Comparison of ENCODE assay signal across 8 cellular contexts in genomic region chr6:3159805-3160781, GRCh38. TPM values are rescaled to one million over a fixed set of nuclear protein-coding genes. Genes with fewer than 3 reads are reported as not detected.
DNase-seq lines count a peak whose midpoint lies in the region; ATAC-seq and TF ChIP-seq lines count a peak whose summit lies in the region.

No MANE protein-coding gene starts in this region.

- no peak for ATAC-seq in GM18861 (IDR thresholded peaks at IDR 0.05; ENCODE audit: unreplicated experiment)

- H3K9me2 ChIP-seq in DOHH2 (replicated peaks; ENCODE audit: control insufficient read depth, low read length) (no peaks in the 10 kb centered on the region), OCI-LY1 (ENCODE audit: low read depth, low read length) (no peaks in the 10 kb centered on the region)

- H3K4me1 ChIP-seq in DOHH2 (ENCODE audit: control insufficient read depth, low read length) (peaks cover 56% of the 10 kb centered on the region), OCI-LY1 (ENCODE audit: insufficient read depth, low read length, severe bottlenecking) (peaks cover 47% of the 10 kb centered on the region)

- H3K4me3 ChIP-seq in DOHH2 (ENCODE audit: low read length) (peak overlapping the region; percentile 36; the same call in 1 of the 2 replicates), OCI-LY1 (ENCODE audit: low read depth, low read length, poor library complexity, severe bottlenecking) (peak overlapping the region; percentile 28), MG63 (no peak overlapping the region)

- no peak overlapping the region for H2AFZ ChIP-seq in OCI-LY1 (ENCODE audit: low read length)

- peak; percentile 88 for DNase-seq in activated effector memory CD4-positive, alpha-beta T cell treated with anti-CD3 and anti-CD28 coated beads, Interleukin-2, amount 50 U/mL, for 16 hours
- DNase-seq in kidney tubule cell (ENCODE audit: low spot score), result peak; percentile 52
- DNase-seq in stimulated activated CD8-positive, alpha-beta memory T cell treated with anti-CD3 and anti-CD28 coated beads, Interleukin-7, amount 100 ng/mL, for 4 hours (ENCODE audit: low read depth in 2 of 2), result peak; percentile 63 to 65
- no peak for DNase-seq in cerebellum (ENCODE audit: low spot score)
- DNase-seq in MG63, result no peak

- peaks cover 7% of the 10 kb centered on the region for H3K36me3 ChIP-seq in DOHH2 (ENCODE audit: control insufficient read depth, low read length)
- H3K36me3 ChIP-seq in OCI-LY1 (ENCODE audit: insufficient read depth, low read length), result no peaks in the 10 kb centered on the region; the same call in none of the 2 replicates
- H3K36me3 ChIP-seq in MG63, result no peaks in the 10 kb centered on the region

- no peak overlapping the region; the same call in 1 of the 2 replicates for H3K9ac ChIP-seq in OCI-LY1 (ENCODE audit: low read length)

- H3K4me2 ChIP-seq in DOHH2 (ENCODE audit: low read length) (peak overlapping the region; percentile 65), OCI-LY1 (ENCODE audit: low read length) (peak overlapping the region; percentile 52; the same call in 1 of the 2 replicates)

- H3K9me3 ChIP-seq in DOHH2 (ENCODE audit: control insufficient read depth, insufficient read depth, low read length) (no peaks in the 10 kb centered on the region), OCI-LY1 (ENCODE audit: low read length) (no peaks in the 10 kb centered on the region), MG63 (no peaks in the 10 kb centered on the region)

- H3K27me3 ChIP-seq in DOHH2 (ENCODE audit: control insufficient read depth, low read length), result no peaks in the 10 kb centered on the region
- no peaks in the 10 kb centered on the region for H3K27me3 ChIP-seq in OCI-LY1 (ENCODE audit: insufficient read depth, low read length)
- H3K27me3 ChIP-seq in MG63, result no peaks in the 10 kb centered on the region

- H4K20me1 ChIP-seq in DOHH2 (ENCODE audit: control insufficient read depth, insufficient read depth, low read depth, low read length), result peaks cover 3% of the 10 kb centered on the region; the same call in 1 of the 2 replicates
- H4K20me1 ChIP-seq in OCI-LY1 (ENCODE audit: insufficient read depth, low read length), result no peaks in the 10 kb centered on the region

- H3K27ac ChIP-seq in DOHH2 (ENCODE audit: low read depth, low read length) (no peak overlapping the region), OCI-LY1 (ENCODE audit: low read depth, low read length, poor library complexity, severe bottlenecking) (peak overlapping the region; percentile 73)

- TF ChIP-seq CTCF in DOHH2 (IDR thresholded peaks at IDR 0.05; ENCODE audit: low read depth, low read length, poor library complexity, severe bottlenecking) (no peak), OCI-LY1 (IDR thresholded peaks at IDR 0.05; ENCODE audit: low read length) (no peak)

- peaks cover 35% of the 10 kb centered on the region for H3F3A ChIP-seq in DOHH2 (ENCODE audit: control insufficient read depth, insufficient read depth)
- H3F3A ChIP-seq in OCI-LY1 (ENCODE audit: insufficient read depth, low read length), result peaks cover 5% of the 10 kb centered on the region; the same call in 1 of the 2 replicates

- H3K79me2 ChIP-seq in DOHH2 (ENCODE audit: control insufficient read depth, low read length), result peaks cover 8% of the 10 kb centered on the region
- H3K79me2 ChIP-seq in OCI-LY1 (ENCODE audit: insufficient read depth, low read length), result no peaks in the 10 kb centered on the region

RNA-seq across cellular contexts. Expression of gene TUBB2A, which starts 2.7 kb away (rescaled TPM):
- total RNA-seq in cerebellum, result 485 TPM
- 73.2 and 92.0 TPM in 2 replicates for total RNA-seq in MG63 (2014; rRNA removed; shearing (Covaris generic); ENCODE audit: low replicate concordance)

RNA-seq across cellular contexts. Expression of gene BPHL, which starts 41.6 kb away (rescaled TPM):
- 26.6 TPM for total RNA-seq in cerebellum
- 5.8 and 9.6 TPM in 2 replicates for total RNA-seq in MG63 (2014; rRNA removed; shearing (Covaris generic); ENCODE audit: low replicate concordance)

Comparison
In these comparisons a context has a peak if more than half of its experiments do, and no peak if none do; other contexts are left out.
1. DNase-seq: peak in activated effector memory CD4-positive, alpha-beta T cell treated with anti-CD3 and anti-CD28 coated beads, Interleukin-2, amount 50 U/mL, for 16 hours (single experiment), kidney tubule cell (single experiment) and stimulated activated CD8-positive, alpha-beta memory T cell treated with anti-CD3 and anti-CD28 coated beads, Interleukin-7, amount 100 ng/mL, for 4 hours (2 of 2); none in cerebellum (single experiment) and MG63 (single experiment).